Comparison of ENCODE assay signal across 8 cellular contexts in the genomic region with DNA sequence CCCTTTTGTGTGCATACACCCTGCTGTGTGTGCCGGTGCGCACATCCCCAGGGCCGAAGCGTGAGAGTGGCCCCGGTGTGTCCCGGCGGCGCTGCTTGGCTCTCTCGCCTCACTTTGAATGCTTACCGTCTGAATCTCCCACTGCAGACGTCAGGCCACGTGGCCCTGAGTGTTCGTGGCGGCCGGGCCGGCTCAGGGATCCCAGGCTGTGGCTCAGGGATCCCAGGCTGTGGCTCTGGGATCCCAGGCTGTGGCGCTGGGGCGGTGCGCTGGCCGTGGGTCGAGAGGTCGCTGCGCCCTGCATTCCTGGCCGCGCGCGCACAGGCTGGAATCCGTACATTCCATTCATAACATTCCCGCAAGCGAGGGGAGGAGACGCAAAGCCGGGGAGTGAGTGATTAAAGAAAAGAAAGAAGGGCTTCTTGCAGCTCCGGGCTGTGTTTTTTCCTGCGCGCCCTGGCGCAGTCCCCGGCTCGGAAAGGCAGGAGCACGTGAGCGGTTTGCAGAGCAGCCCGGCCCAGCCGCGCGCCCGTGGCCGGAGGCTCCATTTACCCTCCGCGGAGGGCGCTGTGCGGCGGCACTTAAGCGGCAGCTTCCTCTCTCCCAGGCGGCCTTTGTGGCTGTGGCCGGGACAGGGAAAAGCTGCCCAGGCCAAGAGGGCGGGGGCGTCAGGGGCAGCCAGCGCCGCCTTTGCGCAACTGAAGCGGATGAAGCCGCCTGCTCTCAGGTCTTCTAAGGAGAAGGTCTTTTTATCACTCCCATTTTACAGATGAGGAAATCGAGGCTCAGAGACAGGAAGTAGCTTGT.
DNase-seq lines count a peak whose midpoint lies in the region; ATAC-seq and TF ChIP-seq lines count a peak whose summit lies in the region.

No MANE protein-coding gene starts in this region.

- no peaks in the 10 kb centered on the region for H3K9me2 ChIP-seq in OCI-LY7 (ENCODE audit: insufficient read depth, low read length)

- H3K4me1 ChIP-seq in psoas muscle (peaks cover 41% of the 10 kb centered on the region), OCI-LY7 (ENCODE audit: insufficient read depth, low read length, poor library complexity, severe bottlenecking) (no peaks in the 10 kb centered on the region)

- H3K27ac ChIP-seq in psoas muscle (peak overlapping the region; percentile 89), OCI-LY7 (ENCODE audit: low read depth, low read length, poor library complexity, severe bottlenecking) (no peak overlapping the region)

- ATAC-seq in psoas muscle, result peak; percentile 72 to 81 (median 75)
- no peak for ATAC-seq in HG03039 (IDR thresholded peaks at IDR 0.05; ENCODE audit: unreplicated experiment)

- in situ Hi-C loops in astrocyte of the cerebellum (cut with HindIII; ENCODE audit: low sequenced_read_pairs), result no loop called here

- DNase-seq in HS-27A (ENCODE audit: low read depth) (peak; percentile 92), astrocyte of the cerebellum (ENCODE audit: low read depth) (peak; percentile 74), hepatic stellate cell (ENCODE audit: low spot score) (peak; percentile 90), psoas muscle (peak; percentile 79 to 88), OCI-LY7 (ENCODE audit: low spot score) (no peak), NCI-H2196 treated with DMSO at 0.1 percent for 48 hours (lab: John Stamatoyannopoulos, UW; ENCODE audit: unreplicated experiment) (no peak)
- no peak for DNase-seq in activated effector memory CD4-positive, alpha-beta T cell treated with Interleukin-2 at 50 U/mL for 16 hours

- H3K9me3 ChIP-seq in psoas muscle, result no peaks in the 10 kb centered on the region
- no peaks in the 10 kb centered on the region for H3K9me3 ChIP-seq in OCI-LY7 (ENCODE audit: low read length)

- intact Hi-C loops in psoas muscle (cut with DNase I) (loop anchor here in 1 of 2 donors (10.0 kb wide), 1 partner anchor 207 kb away; a partner anchor contains a TSS), OCI-LY7 (cut with micrococcal nuclease; ENCODE audit: unreplicated experiment) (no loop called here)

- H3K79me2 ChIP-seq in OCI-LY7 (ENCODE audit: insufficient read depth, low read depth, low read length), result no peaks in the 10 kb centered on the region

- H3K4me2 ChIP-seq in OCI-LY7 (ENCODE audit: low read length), result no peak overlapping the region

- TF ChIP-seq CTCF in astrocyte of the cerebellum (IDR thresholded peaks at IDR 0.05; ENCODE audit: low read depth, low read length, missing control alignments), result peak; percentile 15
- TF ChIP-seq CTCF in psoas muscle (IDR thresholded peaks at IDR 0.05), result peak; percentile 16
- TF ChIP-seq CTCF in OCI-LY7 (conservative IDR thresholded peaks at IDR 0.05; ENCODE audit: low read length), result no peak

- H3K36me3 ChIP-seq in psoas muscle (ENCODE audit: insufficient read depth in 1 of 2, low read depth in 1 of 2) (no peaks in the 10 kb centered on the region), OCI-LY7 (ENCODE audit: insufficient read depth, low read length) (no peaks in the 10 kb centered on the region)

- no TSS peak for BruUV-seq in OCI-LY7 (replicated peaks; lab: Mats Ljungman, UMichigan)

- no peak overlapping the region for H2AFZ ChIP-seq in OCI-LY7 (ENCODE audit: low read length)

- WGBS in psoas muscle, 3 donors, result 2 to 4% (median 3%) methylated on average over 61 to 62 of the region's 62 CpGs

- POLR2A ChIA-PET in OCI-LY7 (lab: Charles Lee), result no interaction called here

- H3K27me3 ChIP-seq in psoas muscle (ENCODE audit: insufficient read depth in 3 of 3, low read length in 2 of 3), result no peaks in the 10 kb centered on the region

- H3K4me3 ChIP-seq in astrocyte of the cerebellum (ENCODE audit: low read depth, low read length) (peak overlapping the region; percentile 34), psoas muscle (peak overlapping the region; percentile 67), OCI-LY7 (ENCODE audit: low read depth, low read length, poor library complexity, severe bottlenecking) (no peak overlapping the region)

- CTCF ChIA-PET in OCI-LY7 (lab: Charles Lee; ENCODE audit: unreplicated experiment), result no interaction called here

- H4K20me1 ChIP-seq in OCI-LY7 (ENCODE audit: insufficient read depth, low read length), result no peaks in the 10 kb centered on the region

Comparison
In these comparisons a context has a peak if more than half of its experiments do, and no peak if none do; other contexts are left out.
1. DNase-seq: peak in HS-27A (single experiment), astrocyte of the cerebellum (single experiment), hepatic stellate cell (single experiment) and psoas muscle (2 of 2); none in activated effector memory CD4-positive, alpha-beta T cell treated with Interleukin-2 at 50 U/mL for 16 hours (single experiment), OCI-LY7 (single experiment) and NCI-H2196 treated with DMSO at 0.1 percent for 48 hours (single experiment).